In genomic region chr2:142416996-142417395, GRCh38 we compare ENCODE assay signal across 29 cellular contexts.
"Had no signal": no experiment of that assay in that cellular context is flagged by ENCODE, and none has a peak within 500 bp of the region (broad histone marks: within the 10 kb centered on the region; RNA-seq: fewer than 3 reads in every experiment).

No MANE protein-coding gene starts in this region.

- H3K9me3 ChIP-seq: stomach, suprapubic skin, testis, thoracic aorta, thyroid gland, tibial artery, tibial nerve, transverse colon, upper lobe of left lung, upper lobe of right lung, uterus, vagina had no signal

- H3K9me3 Mint-ChIP-seq: stimulated activated memory B cell treated with anti-CD40 and anti-IgM and Interleukin-4, amounts not matched to agents 10 μg/mL and 1 μg/mL and 100 μg/mL, for 72 hours; stimulated activated naive CD8-positive, alpha-beta T cell treated with anti-CD3 and anti-CD28 coated beads, Interleukin-15, Interleukin-2, amounts not matched to agents 100 ng/mL and 50 ng/mL, for 24 hours; type B pancreatic cell had no signal

- H3K4me3 Mint-ChIP-seq: stimulated activated effector memory CD8-positive, alpha-beta T cell treated with anti-CD3 and anti-CD28 coated beads, Interleukin-12 subunit alpha, Interleukin-12 subunit beta, amount 100 ng/mL, for 72 hours; stimulated activated memory B cell treated with anti-CD40 and anti-IgM and Interleukin-4, amounts not matched to agents 10 μg/mL and 1 μg/mL and 100 μg/mL, for 72 hours; stimulated activated naive B cell treated with anti-CD40 and anti-IgM and Interleukin-4, amounts not matched to agents 10 μg/mL and 1 μg/mL and 100 μg/mL, for 72 hours; stimulated activated naive CD8-positive, alpha-beta T cell treated with anti-CD3 and anti-CD28 coated beads, Interleukin-15, amount 100 ng/mL, for 72 hours; stimulated activated naive CD8-positive, alpha-beta T cell treated with anti-CD3 and anti-CD28 coated beads, Interleukin-15, Interleukin-2, amounts not matched to agents 100 ng/mL and 50 ng/mL, for 24 hours; type B pancreatic cell had no signal

- H3K27me3 Mint-ChIP-seq: stimulated activated memory B cell treated with anti-CD40 and anti-IgM and Interleukin-4, amounts not matched to agents 10 μg/mL and 1 μg/mL and 100 μg/mL, for 72 hours; stimulated activated naive B cell treated with anti-CD40 and anti-IgM and Interleukin-4, amounts not matched to agents 10 μg/mL and 1 μg/mL and 100 μg/mL, for 72 hours; stimulated activated naive CD8-positive, alpha-beta T cell treated with anti-CD3 and anti-CD28 coated beads, Interleukin-15, amount 100 ng/mL, for 72 hours; stimulated activated naive CD8-positive, alpha-beta T cell treated with anti-CD3 and anti-CD28 coated beads, Interleukin-15, Interleukin-2, amounts not matched to agents 100 ng/mL and 50 ng/mL, for 24 hours; type B pancreatic cell had no signal

- H3K27ac ChIP-seq: stomach, suprapubic skin, testis, thoracic aorta, thyroid gland, tibial artery, tibial nerve, transverse colon, upper lobe of left lung, upper lobe of right lung, uterus, vagina had no signal

- FAIRE-seq: urothelium cell line had no signal

- ATAC-seq: stimulated activated effector memory CD8-positive, alpha-beta T cell treated with anti-CD3 and anti-CD28 coated beads, Interleukin-12 subunit alpha, Interleukin-12 subunit beta, amount 100 ng/mL, for 72 hours; stimulated activated memory B cell treated with anti-CD40 and anti-IgM and Interleukin-4, amounts not matched to agents 10 μg/mL and 1 μg/mL and 100 μg/mL, for 72 hours; stimulated activated naive B cell treated with anti-CD40 and anti-IgM and Interleukin-4, amounts not matched to agents 10 μg/mL and 1 μg/mL and 100 μg/mL, for 72 hours; stimulated activated naive CD8-positive, alpha-beta T cell treated with anti-CD3 and anti-CD28 coated beads, Interleukin-15, amount 100 ng/mL, for 72 hours; stimulated activated naive CD8-positive, alpha-beta T cell treated with anti-CD3 and anti-CD28 coated beads, Interleukin-15, Interleukin-2, amounts not matched to agents 100 U/mL and 50 U/mL, for 24 hours; upper lobe of right lung had no signal

- DNase-seq: stimulated activated CD4-positive, alpha-beta T cell treated with anti-CD3 and anti-CD28 coated beads, Interleukin-2, amount 100 ng/mL, for 48 hours; stimulated activated CD4-positive, alpha-beta T cell treated with anti-CD3 and anti-CD28 coated beads, Interleukin-4, amount 100 ng/mL, for 1 hour; stimulated activated CD4-positive, alpha-beta T cell treated with anti-CD3 and anti-CD28 coated beads, Interleukin-4, amount 100 ng/mL, for 24 hours; stimulated activated CD4-positive, alpha-beta T cell treated with anti-CD3 and anti-CD28 coated beads, Interleukin-4, amount 100 ng/mL, for 4 hours; stimulated activated CD8-positive, alpha-beta memory T cell treated with anti-CD3 and anti-CD28 coated beads, Interleukin-4, amount 100 ng/mL, for 48 hours; stimulated activated naive B cell treated with anti-CD40 and anti-IgM and Interleukin-4, amounts not matched to agents 10 μg/mL and 1 μg/mL and 100 μg/mL, for 72 hours; stimulated activated naive CD4-positive, alpha-beta T cell; stimulated activated naive CD4-positive, alpha-beta T cell treated with Interleukin-2 at 50 U/mL for 16 hours; stimulated activated naive CD8-positive, alpha-beta T cell treated with anti-CD3 and anti-CD28 coated beads, Interleukin-15, amount 100 ng/mL, for 72 hours; stimulated activated naive CD8-positive, alpha-beta T cell treated with anti-CD3 and anti-CD28 coated beads, Interleukin-15, Interleukin-2, amounts not matched to agents 100 U/mL and 50 U/mL, for 24 hours; stomach; substantia nigra; testis; thyroid gland; tibial artery; transverse colon; trophoblast cell; upper lobe of left lung; upper lobe of right lung; uterus had no signal

- H3K4me1 Mint-ChIP-seq: stimulated activated effector memory CD8-positive, alpha-beta T cell treated with anti-CD3 and anti-CD28 coated beads, Interleukin-12 subunit alpha, Interleukin-12 subunit beta, amount 100 ng/mL, for 72 hours; stimulated activated memory B cell treated with anti-CD40 and anti-IgM and Interleukin-4, amounts not matched to agents 10 μg/mL and 1 μg/mL and 100 μg/mL, for 72 hours; stimulated activated naive B cell treated with anti-CD40 and anti-IgM and Interleukin-4, amounts not matched to agents 10 μg/mL and 1 μg/mL and 100 μg/mL, for 72 hours; stimulated activated naive CD8-positive, alpha-beta T cell treated with anti-CD3 and anti-CD28 coated beads, Interleukin-15, amount 100 ng/mL, for 72 hours had no signal

- H3K4me1 ChIP-seq: stomach, suprapubic skin, testis, thyroid gland, tibial artery, tibial nerve, upper lobe of left lung, upper lobe of right lung, uterus, vagina had no signal

- H3K36me3 ChIP-seq: stomach, suprapubic skin, thoracic aorta, thyroid gland, tibial artery, tibial nerve, transverse colon, upper lobe of left lung, upper lobe of right lung, uterus, vagina had no signal

- H3K4me3 ChIP-seq: stomach, suprapubic skin, testis, thoracic aorta, thyroid gland, tibial artery, tibial nerve, transverse colon, upper lobe of left lung, upper lobe of right lung, uterus, vagina had no signal

- H3K27me3 ChIP-seq: stomach, suprapubic skin, testis, thyroid gland, tibial artery, tibial nerve, transverse colon, upper lobe of left lung, upper lobe of right lung, uterus, vagina had no signal

- H3K27ac Mint-ChIP-seq: stimulated activated effector memory CD8-positive, alpha-beta T cell treated with anti-CD3 and anti-CD28 coated beads, Interleukin-12 subunit alpha, Interleukin-12 subunit beta, amount 100 ng/mL, for 72 hours; stimulated activated memory B cell treated with anti-CD40 and anti-IgM and Interleukin-4, amounts not matched to agents 10 μg/mL and 1 μg/mL and 100 μg/mL, for 72 hours; stimulated activated naive B cell treated with anti-CD40 and anti-IgM and Interleukin-4, amounts not matched to agents 10 μg/mL and 1 μg/mL and 100 μg/mL, for 72 hours; stimulated activated naive CD8-positive, alpha-beta T cell treated with anti-CD3 and anti-CD28 coated beads, Interleukin-15, amount 100 ng/mL, for 72 hours; stimulated activated naive CD8-positive, alpha-beta T cell treated with anti-CD3 and anti-CD28 coated beads, Interleukin-15, Interleukin-2, amounts not matched to agents 100 ng/mL and 50 ng/mL, for 24 hours; type B pancreatic cell had no signal

- H3K36me3 Mint-ChIP-seq: stimulated activated effector memory CD8-positive, alpha-beta T cell treated with anti-CD3 and anti-CD28 coated beads, Interleukin-12 subunit alpha, Interleukin-12 subunit beta, amount 100 ng/mL, for 72 hours; stimulated activated memory B cell treated with anti-CD40 and anti-IgM and Interleukin-4, amounts not matched to agents 10 μg/mL and 1 μg/mL and 100 μg/mL, for 72 hours; stimulated activated naive B cell treated with anti-CD40 and anti-IgM and Interleukin-4, amounts not matched to agents 10 μg/mL and 1 μg/mL and 100 μg/mL, for 72 hours; type B pancreatic cell had no signal
